Comparison of ENCODE assay signal across 1 cellular context in genomic region chr3:169966951-169967915, GRCh38.
A peak's percentile ranks its signal among the peaks of the same experiment; 100 is the strongest.
TF ChIP-seq lines count a peak whose summit lies in the region.

No MANE protein-coding gene starts in this region.

TF ChIP-seq in HepG2, 621 proteins besides CTCF, POLR2A, EP300 and RAD21 (continued from another document and continues in another):
- no peak for TF ChIP-seq TFDP1 (CRISPR knock-in tag; IDR thresholded peaks at IDR 0.05; ENCODE audit: borderline replicate concordance)
- TF ChIP-seq DBP (CRISPR knock-in tag; IDR thresholded peaks at IDR 0.05; ENCODE audit: not compliant biosample characterization), result no peak
- TF ChIP-seq CENPT (CRISPR knock-in tag; IDR thresholded peaks at IDR 0.05; ENCODE audit: low read depth), result no peak; the same call in 1 of the 2 replicates
- no peak for TF ChIP-seq ELF3 (CRISPR knock-in tag; IDR thresholded peaks at IDR 0.05)
- TF ChIP-seq ZIK1 (CRISPR knock-in tag; IDR thresholded peaks at IDR 0.05; ENCODE audit: borderline replicate concordance, low read depth), result no peak
- TF ChIP-seq FOXO4 (CRISPR knock-in tag; conservative IDR thresholded peaks at IDR 0.05), result no peak
- TF ChIP-seq TCF7 (IDR thresholded peaks at IDR 0.05; ENCODE audit: low read depth), result no peak
- TF ChIP-seq ZNF749 (CRISPR knock-in tag; IDR thresholded peaks at IDR 0.05; ENCODE audit: borderline replicate concordance), result no peak
- no peak for TF ChIP-seq TEF (CRISPR knock-in tag; IDR thresholded peaks at IDR 0.05)
- no peak for TF ChIP-seq FOXK1 (CRISPR knock-in tag; IDR thresholded peaks at IDR 0.05; ENCODE audit: borderline replicate concordance, low read depth)
- no peak for TF ChIP-seq ETV6 (CRISPR knock-in tag; conservative IDR thresholded peaks at IDR 0.05)
- no peak for TF ChIP-seq HOXA9 (CRISPR knock-in tag; IDR thresholded peaks at IDR 0.05; ENCODE audit: borderline replicate concordance)
- TF ChIP-seq ATF1 (CRISPR knock-in tag; IDR thresholded peaks at IDR 0.05), result no peak
- TF ChIP-seq HCFC1 (IDR thresholded peaks at IDR 0.05; ENCODE audit: low read depth, low read length), result no peak
- TF ChIP-seq TBP (CRISPR knock-in tag; IDR thresholded peaks at IDR 0.05), result no peak
- no peak for TF ChIP-seq PHB2 (IDR thresholded peaks at IDR 0.05; ENCODE audit: partially characterized antibody)
- TF ChIP-seq ZNF543 (CRISPR knock-in tag; IDR thresholded peaks at IDR 0.05), result no peak
- no peak for TF ChIP-seq JUNB (CRISPR knock-in tag; IDR thresholded peaks at IDR 0.05; ENCODE audit: borderline replicate concordance)
- no peak for TF ChIP-seq CREB3 (CRISPR knock-in tag; IDR thresholded peaks at IDR 0.05)
- no peak for TF ChIP-seq CERS6 (CRISPR knock-in tag; IDR thresholded peaks at IDR 0.05)
- no peak for TF ChIP-seq ZNF282 (IDR thresholded peaks at IDR 0.05; ENCODE audit: partially characterized antibody)
- peak; percentile 64 for TF ChIP-seq MAX (IDR thresholded peaks at IDR 0.05)
- TF ChIP-seq HMGA1 (CRISPR knock-in tag; conservative IDR thresholded peaks at IDR 0.05), result no peak
- no peak for TF ChIP-seq DDIT3 (CRISPR knock-in tag; IDR thresholded peaks at IDR 0.05)
- TF ChIP-seq GATAD1 (CRISPR knock-in tag; IDR thresholded peaks at IDR 0.05), result no peak
- no peak for TF ChIP-seq ZNF775 (CRISPR knock-in tag; IDR thresholded peaks at IDR 0.05; ENCODE audit: borderline replicate concordance)
- no peak for TF ChIP-seq BRCA1 (CRISPR knock-in tag; IDR thresholded peaks at IDR 0.05)
- peak; percentile 64; the same call in 1 of the 2 replicates for TF ChIP-seq MTA1 (CRISPR knock-in tag; IDR thresholded peaks at IDR 0.05; ENCODE audit: borderline replicate concordance)
- no peak for TF ChIP-seq ZNF382 (CRISPR knock-in tag; IDR thresholded peaks at IDR 0.05; ENCODE audit: borderline replicate concordance)
- TF ChIP-seq TRIM22 (IDR thresholded peaks at IDR 0.05), result no peak
- TF ChIP-seq PATZ1 (CRISPR knock-in tag; IDR thresholded peaks at IDR 0.05), result no peak
- TF ChIP-seq RERE (CRISPR knock-in tag; IDR thresholded peaks at IDR 0.05; ENCODE audit: low read depth), result no peak
- TF ChIP-seq ZNF652 (CRISPR knock-in tag; IDR thresholded peaks at IDR 0.05; ENCODE audit: borderline replicate concordance, low read depth), result no peak
- TF ChIP-seq IKZF4 (CRISPR knock-in tag; IDR thresholded peaks at IDR 0.05; ENCODE audit: borderline replicate concordance, low read depth, not compliant biosample characterization), result no peak
- no peak for TF ChIP-seq ZNF629 (CRISPR knock-in tag; conservative IDR thresholded peaks at IDR 0.05)
- TF ChIP-seq ZNF639 (CRISPR knock-in tag; conservative IDR thresholded peaks at IDR 0.05), result no peak
- TF ChIP-seq ZNF781 (CRISPR knock-in tag; IDR thresholded peaks at IDR 0.05; ENCODE audit: borderline replicate concordance, not compliant biosample characterization), result no peak
- 0 out of 2 replicates have a peak, but pooled peaks have one; percentile 12 for TF ChIP-seq MED1 (CRISPR knock-in tag; IDR thresholded peaks at IDR 0.05)
- TF ChIP-seq MIER2 (CRISPR knock-in tag; IDR thresholded peaks at IDR 0.05), result no peak
- TF ChIP-seq ZNF788 (CRISPR knock-in tag; IDR thresholded peaks at IDR 0.05; ENCODE audit: borderline replicate concordance), result no peak
